1 cellular context compared by ENCODE assay signal in genomic region chr9:136091582-136092352, GRCh38.
TF ChIP-seq lines count a peak whose summit lies in the region.

No MANE protein-coding gene starts in this region.

TF ChIP-seq in HCT116, 20 proteins besides CTCF, POLR2A, EP300 and RAD21 (continued from another document):
- TF ChIP-seq ZBTB33 (IDR thresholded peaks at IDR 0.05; ENCODE audit: extremely low read depth, insufficient replicate concordance, low read length) (no peak), YY1 (IDR thresholded peaks at IDR 0.05; ENCODE audit: extremely low read depth, insufficient replicate concordance, low read depth, low read length) (no peak), SRF (IDR thresholded peaks at IDR 0.05; ENCODE audit: low read depth) (no peak), FOSL1 (IDR thresholded peaks at IDR 0.05; ENCODE audit: low read depth) (no peak), EGR1 (IDR thresholded peaks at IDR 0.05; ENCODE audit: low read depth) (no peak), JUND (IDR thresholded peaks at IDR 0.05) (no peak)
- TF ChIP-seq, protein P1, sequence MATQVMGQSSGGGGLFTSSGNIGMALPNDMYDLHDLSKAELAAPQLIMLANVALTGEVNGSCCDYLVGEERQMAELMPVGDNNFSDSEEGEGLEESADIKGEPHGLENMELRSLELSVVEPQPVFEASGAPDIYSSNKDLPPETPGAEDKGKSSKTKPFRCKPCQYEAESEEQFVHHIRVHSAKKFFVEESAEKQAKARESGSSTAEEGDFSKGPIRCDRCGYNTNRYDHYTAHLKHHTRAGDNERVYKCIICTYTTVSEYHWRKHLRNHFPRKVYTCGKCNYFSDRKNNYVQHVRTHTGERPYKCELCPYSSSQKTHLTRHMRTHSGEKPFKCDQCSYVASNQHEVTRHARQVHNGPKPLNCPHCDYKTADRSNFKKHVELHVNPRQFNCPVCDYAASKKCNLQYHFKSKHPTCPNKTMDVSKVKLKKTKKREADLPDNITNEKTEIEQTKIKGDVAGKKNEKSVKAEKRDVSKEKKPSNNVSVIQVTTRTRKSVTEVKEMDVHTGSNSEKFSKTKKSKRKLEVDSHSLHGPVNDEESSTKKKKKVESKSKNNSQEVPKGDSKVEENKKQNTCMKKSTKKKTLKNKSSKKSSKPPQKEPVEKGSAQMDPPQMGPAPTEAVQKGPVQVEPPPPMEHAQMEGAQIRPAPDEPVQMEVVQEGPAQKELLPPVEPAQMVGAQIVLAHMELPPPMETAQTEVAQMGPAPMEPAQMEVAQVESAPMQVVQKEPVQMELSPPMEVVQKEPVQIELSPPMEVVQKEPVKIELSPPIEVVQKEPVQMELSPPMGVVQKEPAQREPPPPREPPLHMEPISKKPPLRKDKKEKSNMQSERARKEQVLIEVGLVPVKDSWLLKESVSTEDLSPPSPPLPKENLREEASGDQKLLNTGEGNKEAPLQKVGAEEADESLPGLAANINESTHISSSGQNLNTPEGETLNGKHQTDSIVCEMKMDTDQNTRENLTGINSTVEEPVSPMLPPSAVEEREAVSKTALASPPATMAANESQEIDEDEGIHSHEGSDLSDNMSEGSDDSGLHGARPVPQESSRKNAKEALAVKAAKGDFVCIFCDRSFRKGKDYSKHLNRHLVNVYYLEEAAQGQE (IDR thresholded peaks at IDR 0.05; ENCODE audit: low read depth), result no peak
TF ChIP-seq in HCT116: peak in this region for 0.
